Comparison of ENCODE assay signal across 8 cellular contexts in genomic region chr9:124658165-124659017, GRCh38.
DNase-seq lines count a peak whose midpoint lies in the region; ATAC-seq and TF ChIP-seq lines count a peak whose summit lies in the region.

No MANE protein-coding gene starts in this region.

- H3K4me2 ChIP-seq in skeletal muscle satellite cell (ENCODE audit: low read length), result peak overlapping the region; percentile 79

- H3K36me3 Mint-ChIP-seq in central memory CD8-positive, alpha-beta T cell (ENCODE audit: insufficient read depth), result peaks cover 9% of the 10 kb centered on the region

- peak; percentile 52 for ATAC-seq in HG02571 (IDR thresholded peaks at IDR 0.05; ENCODE audit: unreplicated experiment)
- peak; percentile 84 for ATAC-seq in central memory CD8-positive, alpha-beta T cell (replicated peaks; ENCODE audit: extremely low read depth, poor library complexity, severe bottlenecking)

- peak; percentile 59 for DNase-seq in GM12864 (ENCODE audit: low read depth)
- DNase-seq in NCI-H1048 (lab: John Stamatoyannopoulos, UW), result peak; percentile 88
- peak; percentile 49 for DNase-seq in SKM-1 (lab: John Stamatoyannopoulos, UW; ENCODE audit: unreplicated experiment)
- peak in 1 of 2 donors; percentile 56 for DNase-seq in central memory CD8-positive, alpha-beta T cell (ENCODE audit: low spot score in 2 of 2)
- DNase-seq in iPS-NIHi7 (ENCODE audit: extremely low spot score), result peak; percentile 75
- no peak for DNase-seq in NK-92 (lab: John Stamatoyannopoulos, UW; ENCODE audit: unreplicated experiment)

- no peaks in the 10 kb centered on the region for H3K27me3 Mint-ChIP-seq in central memory CD8-positive, alpha-beta T cell

- no peaks in the 10 kb centered on the region for H3K9me3 Mint-ChIP-seq in central memory CD8-positive, alpha-beta T cell

- peak overlapping the region; percentile 86 for H3K4me3 Mint-ChIP-seq in central memory CD8-positive, alpha-beta T cell

- peaks cover 26% of the 10 kb centered on the region for H3K4me1 ChIP-seq in skeletal muscle satellite cell (ENCODE audit: control insufficient read depth, insufficient read depth, low read length)

- H3K9ac ChIP-seq in skeletal muscle satellite cell (ENCODE audit: low read depth, low read length), result peak overlapping the region; percentile 93

- H3K27me3 ChIP-seq in skeletal muscle satellite cell (ENCODE audit: control insufficient read depth, insufficient read depth, low read length), result no peaks in the 10 kb centered on the region

- peak overlapping the region; percentile 91 for H3K27ac Mint-ChIP-seq in central memory CD8-positive, alpha-beta T cell (ENCODE audit: low read depth)

- H3K9me3 ChIP-seq in skeletal muscle satellite cell (replicated peaks; ENCODE audit: low read length), result no peaks in the 10 kb centered on the region

- peaks cover 43% of the 10 kb centered on the region for H3K4me1 Mint-ChIP-seq in central memory CD8-positive, alpha-beta T cell

- H3K4me3 ChIP-seq in GM12864 (ENCODE audit: low read depth, low read length) (peak overlapping the region; percentile 53), skeletal muscle satellite cell (ENCODE audit: low read length) (peak overlapping the region; percentile 76)

- TF ChIP-seq CTCF in GM12864 (IDR thresholded peaks at IDR 0.05; ENCODE audit: low read depth, low read length, missing control alignments), result no peak

- H3K36me3 ChIP-seq in skeletal muscle satellite cell (ENCODE audit: insufficient read depth, low read length), result no peaks in the 10 kb centered on the region
